8 cellular contexts compared by ENCODE assay signal in the genomic region with DNA sequence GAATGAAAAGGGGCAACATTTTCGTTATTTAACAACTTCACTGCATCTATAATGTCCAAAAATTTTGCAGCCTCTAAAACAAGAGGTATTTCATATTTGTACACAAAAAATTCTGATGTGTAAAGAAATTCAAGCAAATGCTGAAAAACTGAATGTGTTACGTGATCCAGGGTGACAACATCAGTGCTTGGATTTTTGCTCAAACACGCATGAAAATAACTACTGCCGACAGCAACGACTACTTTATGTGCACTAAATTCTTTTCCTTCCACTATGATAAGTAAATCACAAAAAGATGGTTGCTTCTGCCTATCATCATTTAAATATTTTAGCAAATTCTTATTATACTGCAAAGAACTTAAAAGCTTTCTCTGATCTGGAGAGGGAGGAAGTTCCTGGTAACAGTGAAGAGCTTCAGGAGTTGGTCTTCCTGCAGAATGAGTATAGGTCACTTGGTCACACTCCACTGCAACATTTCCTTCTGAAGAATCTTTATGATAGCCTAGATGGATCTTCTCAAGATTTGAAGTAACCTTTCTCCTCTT. TPM values are rescaled to one million over a fixed set of nuclear protein-coding genes. Genes with fewer than 3 reads are reported as not detected.
DNase-seq lines count a peak whose midpoint lies in the region; ATAC-seq and TF ChIP-seq lines count a peak whose summit lies in the region.

No MANE protein-coding gene starts in this region.

- peaks cover 83% of the 10 kb centered on the region for H3K4me1 Mint-ChIP-seq in CD4-positive, alpha-beta T cell (ENCODE audit: low read depth)
- peaks cover 64% of the 10 kb centered on the region for H3K4me1 Mint-ChIP-seq in brain

- no peak overlapping the region for H2BK15ac ChIP-seq in IMR-90 (ENCODE audit: low read depth, low read length)

- peaks cover 3 to 37% of the 10 kb centered on the region in 2 experiments; a peak in 3 of 4 replicates for H3K79me1 ChIP-seq in IMR-90 (ENCODE audit: low read depth in 1 of 2, low read length in 2 of 2)

- H3K9me3 Mint-ChIP-seq in CD4-positive, alpha-beta T cell = no peaks in the 10 kb centered on the region
- H3K9me3 Mint-ChIP-seq in brain = peaks cover 0 to 9% (median 3%) of the 10 kb centered on the region in 5 experiments

- H4K91ac ChIP-seq in IMR-90 (ENCODE audit: insufficient read depth, low read depth, low read length) = no peak overlapping the region

- H3K36me3 Mint-ChIP-seq in CD4-positive, alpha-beta T cell (ENCODE audit: low read depth) = peaks cover 27% of the 10 kb centered on the region
- H3K36me3 Mint-ChIP-seq in brain = no peaks in the 10 kb centered on the region

- CTCF ChIA-PET in CD4-positive, alpha-beta T cell (lab: Charles Lee) = interaction anchor here (0.6 kb wide), 1 partner anchor 623 kb away, joined by 3 read pairs; no protein-coding TSS in a partner anchor
- CTCF ChIA-PET in IMR-90 (lab: Yijun Ruan, JAX) = no interaction called here

- H3K4ac ChIP-seq in IMR-90 (ENCODE audit: low read depth, low read length) = 0 out of 2 replicates have a peak overlapping the region, but pooled peaks have one; percentile 92

- H3K9ac ChIP-seq in IMR-90 (ENCODE audit: low read depth, low read length) = peak overlapping the region; percentile 89; the same call in 1 of the 2 replicates
- H3K9ac ChIP-seq in mucosa of stomach (ENCODE audit: low read length) = peak overlapping the region; percentile 94

- peak overlapping the region; percentile 63 for H3K4me3 ChIP-seq in IMR-90 (ENCODE audit: insufficient read depth, low read depth, low read length)
- peak overlapping the region; percentile 85 for H3K4me3 ChIP-seq in mucosa of stomach (ENCODE audit: low read length)

- peak overlapping the region; percentile 88 for H3K4me2 ChIP-seq in IMR-90 (ENCODE audit: low read depth, low read length)

- dilution Hi-C loops in IMR-90 (cut with HindIII; ENCODE audit: low sequenced_read_pairs, unreplicated experiment) = no loop called here

- no peak overlapping the region for H2AK9ac ChIP-seq in IMR-90 (replicated peaks; ENCODE audit: low read depth, low read length, poor library complexity)

- no peak overlapping the region for H3K27ac ChIP-seq in CD4-positive, alpha-beta T cell (ENCODE audit: low read depth, low read length)
- no peak overlapping the region; the same call in 1 of the 2 replicates for H3K27ac ChIP-seq in IMR-90 (ENCODE audit: insufficient read depth, low read length)

- H2BK20ac ChIP-seq in IMR-90 (ENCODE audit: low read depth, low read length) = no peak overlapping the region

- no peak overlapping the region for H2BK120ac ChIP-seq in IMR-90 (ENCODE audit: low read depth, low read length)

- peak overlapping the region; percentile 87; the same call in 1 of the 2 replicates for H3K56ac ChIP-seq in IMR-90 (ENCODE audit: extremely low read depth, insufficient read depth, low read length)

- no peak overlapping the region for H4K8ac ChIP-seq in IMR-90 (ENCODE audit: low read depth in 2 of 2, low read length in 2 of 2)

- no peak overlapping the region for H2AK5ac ChIP-seq in IMR-90 (ENCODE audit: low read depth, low read length)

- peak overlapping the region; percentile 70 for H2BK5ac ChIP-seq in IMR-90 (ENCODE audit: low read depth, low read length, poor library complexity, severe bottlenecking)

- TF ChIP-seq POLR2A in IMR-90 (IDR thresholded peaks at IDR 0.05; ENCODE audit: low read depth, low read length) = no peak

- WGBS in IMR-90 (ENCODE audit: extremely low coverage in 2 of 2, insufficient read length in 1 of 2), 2 experiments = no CpG with 5 or more reads among the region's 5 CpGs

- POLR2A ChIA-PET in CD4-positive, alpha-beta T cell (lab: Charles Lee) = interaction anchor here (0.7 kb wide), 1 partner anchor 181 kb away, joined by 4 read pairs; no protein-coding TSS in a partner anchor
- POLR2A ChIA-PET in IMR-90 (lab: Charles Lee; ENCODE audit: unreplicated experiment) = no interaction called here

- in situ Hi-C loops in IMR-90 (cut with MboI; ENCODE audit: low sequenced_read_pairs) = no loop called here

- TF ChIP-seq RAD21 in IMR-90 (IDR thresholded peaks at IDR 0.05; ENCODE audit: low read length) = no peak

- no peaks in the 10 kb centered on the region for H3K27me3 Mint-ChIP-seq in CD4-positive, alpha-beta T cell
- H3K27me3 Mint-ChIP-seq in brain = peaks cover 10% of the 10 kb centered on the region

- intact Hi-C loops in CD4-positive, alpha-beta T cell (cut with DNase I, micrococcal nuclease) = no loop called here
- intact Hi-C loops in IMR-90 (cut with micrococcal nuclease) = no loop called here

- no peak for TF ChIP-seq CTCF in CD4-positive, alpha-beta T cell (IDR thresholded peaks at IDR 0.05)
- no peak for TF ChIP-seq CTCF in IMR-90 (conservative IDR thresholded peaks at IDR 0.05; ENCODE audit: low read depth, low read length)
- TF ChIP-seq CTCF in brain (conservative IDR thresholded peaks at IDR 0.05) = no peak

- TSS peak; percentile 77 for BruUV-seq in IMR-90 (replicated peaks; lab: Mats Ljungman, UMichigan)

- no peak overlapping the region for H3K18ac ChIP-seq in IMR-90 (ENCODE audit: low read depth, low read length)

- ATAC-seq in CD4-positive, alpha-beta T cell (ENCODE audit: poor library complexity) = no peak
- ATAC-seq in IMR-90 (ENCODE audit: low read depth) = no peak
- no peak for ATAC-seq in HG03025 (IDR thresholded peaks at IDR 0.05; ENCODE audit: low FRiP score, unreplicated experiment)

- H3K9me1 ChIP-seq in IMR-90 (ENCODE audit: insufficient read depth, low read length) = no peaks in the 10 kb centered on the region

- H3K23ac ChIP-seq in IMR-90 (ENCODE audit: low read depth, low read length) = peak overlapping the region; percentile 90

- H3K9me3 ChIP-seq in CD4-positive, alpha-beta T cell (ENCODE audit: control insufficient read depth, low read length) = no peaks in the 10 kb centered on the region
- no peaks in the 10 kb centered on the region for H3K9me3 ChIP-seq in IMR-90 (ENCODE audit: control insufficient read depth, insufficient read depth, low read length)
- H3K9me3 ChIP-seq in mucosa of stomach (ENCODE audit: control insufficient read depth, low read length) = no peaks in the 10 kb centered on the region

- no peak for DNase-seq in CD4-positive, alpha-beta T cell
- DNase-seq in IMR-90 (peak; percentile 31), Ammon's horn (ENCODE audit: low spot score) (no peak), HK-2 (ENCODE audit: unreplicated experiment) (no peak), NCI-H2107 treated with DMSO at 0.1 percent for 48 hours (lab: John Stamatoyannopoulos, UW; ENCODE audit: unreplicated experiment) (no peak)

- H4K20me1 ChIP-seq in IMR-90 (ENCODE audit: insufficient read depth, low read length) = no peaks in the 10 kb centered on the region

- H3K14ac ChIP-seq in IMR-90 (replicated peaks; ENCODE audit: low read depth, low read length) = peak overlapping the region; percentile 97; the same call in 1 of the 2 replicates

- H3K27me3 ChIP-seq in CD4-positive, alpha-beta T cell (ENCODE audit: control insufficient read depth, insufficient read depth, low read length) = no peaks in the 10 kb centered on the region
- H3K27me3 ChIP-seq in IMR-90 (ENCODE audit: control insufficient read depth, insufficient read depth, low read length) = no peaks in the 10 kb centered on the region
- H3K27me3 ChIP-seq in mucosa of stomach (ENCODE audit: control insufficient read depth, insufficient read depth, low read length) = no peaks in the 10 kb centered on the region

- peak overlapping the region; percentile 97 for H3K4me3 Mint-ChIP-seq in CD4-positive, alpha-beta T cell
- peak overlapping the region; percentile 93 to 99 (median 96) for H3K4me3 Mint-ChIP-seq in brain

- no peaks in the 10 kb centered on the region for H3K36me3 ChIP-seq in IMR-90 (ENCODE audit: control insufficient read depth, insufficient read depth, low read length)
- H3K36me3 ChIP-seq in mucosa of stomach (ENCODE audit: control insufficient read depth, insufficient read depth, low read length) = no peaks in the 10 kb centered on the region

- no peak overlapping the region for H2AFZ ChIP-seq in IMR-90 (replicated peaks; ENCODE audit: low read length, poor library complexity)

- H4K5ac ChIP-seq in IMR-90 (ENCODE audit: low read depth, low read length) = no peak overlapping the region

- H3K4me1 ChIP-seq in IMR-90 (ENCODE audit: control insufficient read depth, insufficient read depth, low read length) = no peaks in the 10 kb centered on the region
- peaks cover 3% of the 10 kb centered on the region for H3K4me1 ChIP-seq in mucosa of stomach (ENCODE audit: control insufficient read depth, insufficient read depth, low read length)

- peak overlapping the region; percentile 91 for H3K27ac Mint-ChIP-seq in CD4-positive, alpha-beta T cell
- H3K27ac Mint-ChIP-seq in brain = peak overlapping the region; percentile 95 to 99 (median 99)

TF ChIP-seq in IMR-90, 13 proteins besides CTCF, POLR2A, EP300 and RAD21 (continues in another document):
- TF ChIP-seq, protein P1, sequence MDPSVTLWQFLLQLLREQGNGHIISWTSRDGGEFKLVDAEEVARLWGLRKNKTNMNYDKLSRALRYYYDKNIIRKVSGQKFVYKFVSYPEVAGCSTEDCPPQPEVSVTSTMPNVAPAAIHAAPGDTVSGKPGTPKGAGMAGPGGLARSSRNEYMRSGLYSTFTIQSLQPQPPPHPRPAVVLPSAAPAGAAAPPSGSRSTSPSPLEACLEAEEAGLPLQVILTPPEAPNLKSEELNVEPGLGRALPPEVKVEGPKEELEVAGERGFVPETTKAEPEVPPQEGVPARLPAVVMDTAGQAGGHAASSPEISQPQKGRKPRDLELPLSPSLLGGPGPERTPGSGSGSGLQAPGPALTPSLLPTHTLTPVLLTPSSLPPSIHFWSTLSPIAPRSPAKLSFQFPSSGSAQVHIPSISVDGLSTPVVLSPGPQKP (IDR thresholded peaks at IDR 0.05; ENCODE audit: borderline replicate concordance, low read depth, low read length) = no peak
- no peak for TF ChIP-seq SMC3 (IDR thresholded peaks at IDR 0.05; ENCODE audit: low read depth, low read length)
- no peak for TF ChIP-seq MAZ (IDR thresholded peaks at IDR 0.05; ENCODE audit: borderline replicate concordance, low read depth, low read length)
- TF ChIP-seq RCOR1 (IDR thresholded peaks at IDR 0.05; ENCODE audit: insufficient replicate concordance, low read length) = no peak
- no peak for TF ChIP-seq CHD1 (IDR thresholded peaks at IDR 0.05; ENCODE audit: low read depth, low read length)
- no peak for TF ChIP-seq NFE2L2 (IDR thresholded peaks at IDR 0.05; ENCODE audit: low read depth, low read length)

RNA-seq across cellular contexts. Expression of gene ZBTB41, which starts 1.1 kb away (rescaled TPM):
- 1 to 10 TPM; 5.1 to 5.2 TPM for total RNA-seq in CD4-positive, alpha-beta T cell
- total RNA-seq in IMR-90 (2012; rRNA removed) = 8.6 and 15.3 TPM in 2 replicates
- polyA plus RNA-seq in IMR-90 (2012; rRNA removed) = 1.3 and 1.9 TPM in 2 replicates
- 0.15 and 0.23 TPM in 2 replicates for polyA plus RNA-seq in IMR-90 (2012; cell fraction: cytosol; rRNA removed)
- polyA plus RNA-seq in IMR-90 (2012; cell fraction: nucleus; rRNA removed; ENCODE audit: low replicate concordance) = 0.29 and 3.3 TPM in 2 replicates
- polyA plus RNA-seq in brain (ENCODE audit: insufficient read depth, low read depth, low replicate concordance) = 2.1 TPM

RNA-seq across cellular contexts. Expression of gene ASPM, which starts 53.5 kb away (rescaled TPM):
- under 1 TPM; 0.25 to 0.36 TPM for total RNA-seq in CD4-positive, alpha-beta T cell
- 27.8 and 53.3 TPM in 2 replicates for total RNA-seq in IMR-90 (2012; rRNA removed)
- polyA plus RNA-seq in IMR-90 (2012; rRNA removed) (5.2 and 7.1 TPM in 2 replicates), brain (ENCODE audit: insufficient read depth, low read depth, low replicate concordance) (3.2 TPM)
- 0.23 and 0.62 TPM in 2 replicates for polyA plus RNA-seq in IMR-90 (2012; cell fraction: cytosol; rRNA removed)
- 0.92 and 6.7 TPM in 2 replicates for polyA plus RNA-seq in IMR-90 (2012; cell fraction: nucleus; rRNA removed; ENCODE audit: low replicate concordance)

Comparison
In these comparisons a context has a peak if more than half of its experiments do, and no peak if none do; other contexts are left out.
1. RNA of gene ASPM, which starts 53.5 kb away (total RNA-seq): 27.8 to 53.3 TPM in IMR-90; 0.25 to 0.36 TPM in CD4-positive, alpha-beta T cell; every median in the first group is over 10 times any median in the second.